ENCODE assay signal across 14 cellular contexts in genomic region chr2:178628590-178628989, GRCh38.
"Had no signal": no experiment of that assay in that cellular context is flagged by ENCODE, and none has a peak within 500 bp of the region (broad histone marks: within the 10 kb centered on the region; RNA-seq: fewer than 3 reads in every experiment).

No MANE protein-coding gene starts in this region.

- ATAC-seq: gastroesophageal sphincter; mucosa of descending colon; natural killer cell treated with Interleukin-12 subunit alpha and Interleukin-12 subunit beta and Interleukin-15 and Interleukin-18, amount 100 ng/mL, for 72 hours; stimulated activated effector memory CD8-positive, alpha-beta T cell treated with anti-CD3 and anti-CD28 coated beads, Interleukin-12 subunit alpha, Interleukin-12 subunit beta, amount 100 ng/mL, for 72 hours had no signal

- DNase-seq: activated CD4-positive, alpha-beta memory T cell treated with anti-CD3 and anti-CD28 coated beads, Interleukin-2, amount 10 ng/mL, durations not matched to agents 7 days and 5 days; activated gamma-delta T cell; activated naive CD8-positive, alpha-beta T cell treated with anti-CD3 and anti-CD28 coated beads, Interleukin-2, amount 10 ng/mL, durations not matched to agents 7 days and 5 days; activated T-cell treated with anti-CD3 and anti-CD28 coated beads, Interleukin-2, amount 50 U/mL, for 48 hours; aorta; hippocampal formation; kidney glomerular epithelial cell; mammary epithelial cell; mucosa of descending colon; SJCRH30 had no signal

- H3K9me3 ChIP-seq: gastroesophageal sphincter, mucosa of descending colon, SJCRH30, tibial nerve had no signal

- H3K4me1 ChIP-seq: gastroesophageal sphincter, tibial nerve had no signal

- H3K36me3 ChIP-seq: gastroesophageal sphincter, tibial nerve had no signal

- H3K27me3 ChIP-seq: gastroesophageal sphincter, SJCRH30, tibial nerve had no signal

- H3K27ac ChIP-seq: gastroesophageal sphincter, SJCRH30, tibial nerve had no signal

- H3K4me3 ChIP-seq: gastroesophageal sphincter, mucosa of descending colon, SJCRH30, tibial nerve had no signal
